In genomic region chr16:63650550-63650949, GRCh38 we compare ENCODE assay signal across 25 cellular contexts.
DNase-seq lines count a peak whose midpoint lies in the region; ATAC-seq and TF ChIP-seq lines count a peak whose summit lies in the region.
"Had no signal": no experiment of that assay in that cellular context is flagged by ENCODE, and none has a peak within 500 bp of the region (broad histone marks: within the 10 kb centered on the region; RNA-seq: fewer than 3 reads in every experiment).

No MANE protein-coding gene starts in this region.

- no peaks in the 10 kb centered on the region; the same call in 1 of the 2 replicates for H3K27me3 Mint-ChIP-seq in WTC11 (ENCODE audit: low read depth)
- H3K27me3 Mint-ChIP-seq: B cell; CD4-positive, alpha-beta memory T cell; CD4-positive, alpha-beta T cell; CD4-positive, CD25-positive, alpha-beta regulatory T cell; CD8-positive, alpha-beta memory T cell had no signal

- no peak for DNase-seq in WTC11 (ENCODE audit: low spot score)
- DNase-seq: 8988T; ACHN; AML-193; BE2C; C1 segment of cervical spinal cord; Caco-2; Calu3; CD4-positive, alpha-beta memory T cell; CD4-positive, alpha-beta T cell; CD4-positive, CD25-positive, alpha-beta regulatory T cell; CD8-positive, alpha-beta memory T cell; CD8-positive, alpha-beta T cell; COR-L47; DMS 273 treated with DMSO at 0.1 percent for 48 hours; DMS153; DMS53; DMS79; DMS79 treated with DMSO at 0.1 percent for 48 hours; DND-41; EL had no signal

- no peaks in the 10 kb centered on the region for H3K9me3 Mint-ChIP-seq in WTC11

- no peak overlapping the region for H3K4me3 Mint-ChIP-seq in WTC11
- H3K4me3 Mint-ChIP-seq: B cell; CD14-positive monocyte; CD4-positive, alpha-beta memory T cell; CD4-positive, alpha-beta T cell; CD4-positive, CD25-positive, alpha-beta regulatory T cell; CD8-positive, alpha-beta memory T cell; CD8-positive, alpha-beta T cell had no signal

- CTCF ChIA-PET in WTC11 (lab: Charles Lee): no interaction called here

- POLR2A ChIA-PET in WTC11 (lab: Charles Lee): no interaction called here

- peaks cover 5% of the 10 kb centered on the region for H3K4me1 Mint-ChIP-seq in WTC11
- H3K4me1 Mint-ChIP-seq: B cell; CD14-positive monocyte; CD4-positive, alpha-beta memory T cell; CD4-positive, CD25-positive, alpha-beta regulatory T cell; CD8-positive, alpha-beta memory T cell had no signal

- ATAC-seq in WTC11 (no peak), GM21367 (IDR thresholded peaks at IDR 0.05; ENCODE audit: unreplicated experiment) (no peak)
- ATAC-seq: A549; CD8-positive, alpha-beta T cell had no signal

- no peak overlapping the region for H3K27ac Mint-ChIP-seq in WTC11
- H3K27ac Mint-ChIP-seq: B cell; CD14-positive monocyte; CD4-positive, alpha-beta memory T cell; CD4-positive, alpha-beta T cell; CD8-positive, alpha-beta memory T cell; CD8-positive, alpha-beta T cell had no signal

- no peaks in the 10 kb centered on the region for H3K36me3 Mint-ChIP-seq in WTC11
- H3K36me3 Mint-ChIP-seq: CD14-positive monocyte; CD4-positive, alpha-beta memory T cell; CD4-positive, CD25-positive, alpha-beta regulatory T cell; CD8-positive, alpha-beta memory T cell; CD8-positive, alpha-beta T cell had no signal

- TF ChIP-seq CTCF in WTC11 (IDR thresholded peaks at IDR 0.05): no peak

TF ChIP-seq in WTC11, 78 proteins besides CTCF, POLR2A, EP300 and RAD21:
- TF ChIP-seq HMGA2 (CRISPR knock-in tag; IDR thresholded peaks at IDR 0.05) (peak; percentile 91), ERG (CRISPR knock-in tag; IDR thresholded peaks at IDR 0.05) (no peak)
